ENCODE assay signal across 7 cellular contexts in the genomic region with DNA sequence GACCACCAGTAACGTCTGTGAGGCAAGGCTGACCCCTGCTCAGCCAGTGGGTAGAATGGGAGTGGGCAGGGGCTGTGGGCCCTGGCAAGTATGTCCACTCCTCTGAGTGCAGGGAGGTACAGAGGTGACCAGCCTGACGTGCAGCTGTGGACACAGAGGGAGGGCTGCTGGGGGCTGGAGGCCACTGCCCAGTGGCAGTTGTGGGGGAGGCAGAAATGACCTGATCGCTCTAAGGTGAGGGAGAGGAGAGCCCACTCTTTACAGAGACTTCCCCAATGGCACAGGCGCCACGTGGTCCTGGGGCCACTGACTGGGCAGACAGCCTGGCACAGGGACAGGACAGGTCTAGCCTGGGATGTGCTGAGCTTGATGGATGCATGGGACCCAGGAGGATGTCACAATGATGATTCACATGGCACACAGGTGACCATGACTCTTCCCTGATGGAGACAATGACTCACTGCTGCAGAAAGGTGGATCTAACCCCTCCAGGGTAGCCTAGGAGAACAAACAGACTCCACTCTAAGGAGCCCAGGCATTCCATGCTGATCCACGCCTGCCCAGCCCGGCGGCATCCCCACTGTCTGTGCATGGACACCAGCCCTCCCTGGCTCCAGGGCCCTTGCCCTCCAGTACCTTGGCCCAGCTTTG. TPM values are rescaled to one million over a fixed set of nuclear protein-coding genes. Genes with fewer than 3 reads are reported as not detected.
A peak's percentile ranks its signal among the peaks of the same experiment; 100 is the strongest.
DNase-seq lines count a peak whose midpoint lies in the region; ATAC-seq and TF ChIP-seq lines count a peak whose summit lies in the region.

No MANE protein-coding gene starts in this region.

- no peaks in the 10 kb centered on the region for H3K9me3 ChIP-seq in iPS-20b (ENCODE audit: insufficient read depth, low read depth, low read length)
- H3K9me3 ChIP-seq in suprapubic skin = no peaks in the 10 kb centered on the region

- TF ChIP-seq CTCF in suprapubic skin (IDR thresholded peaks at IDR 0.05) = no peak

- TF ChIP-seq EP300 in suprapubic skin (IDR thresholded peaks at IDR 0.05) = no peak

- 78% methylated on average over 4 of the region's 8 CpGs for WGBS in suprapubic skin

- peak overlapping the region; percentile 80; the same call in 1 of the 2 replicates for H3K9ac ChIP-seq in iPS-20b (ENCODE audit: low read depth, low read length)

- ATAC-seq in HG02884 (IDR thresholded peaks at IDR 0.05; ENCODE audit: unreplicated experiment) (no peak), HG02970 (IDR thresholded peaks at IDR 0.05; ENCODE audit: low FRiP score, unreplicated experiment) (no peak)

- no peak for TF ChIP-seq POLR2A in suprapubic skin (IDR thresholded peaks at IDR 0.05)

- peak overlapping the region; percentile 97 for H3K27ac ChIP-seq in iPS-20b (ENCODE audit: low read length)
- no peak overlapping the region for H3K27ac ChIP-seq in suprapubic skin

- H3K36me3 ChIP-seq in iPS-20b (ENCODE audit: insufficient read depth, low read depth, low read length) (peaks cover 81% of the 10 kb centered on the region), suprapubic skin (peaks cover 19% of the 10 kb centered on the region)

- H3K4me3 ChIP-seq in iPS-20b (ENCODE audit: low read length) (peak overlapping the region; percentile 33; the same call in 1 of the 2 replicates), suprapubic skin (no peak overlapping the region)

- H3K27me3 ChIP-seq in iPS-20b (ENCODE audit: insufficient read depth, low read length) (no peaks in the 10 kb centered on the region), suprapubic skin (no peaks in the 10 kb centered on the region)

- H3K4me1 ChIP-seq in iPS-20b (ENCODE audit: insufficient read depth, low read length) (peaks cover 39% of the 10 kb centered on the region), suprapubic skin (peaks cover 7% of the 10 kb centered on the region)

- peak; percentile 74 for DNase-seq in HT1080 (ENCODE audit: low read depth)
- peak; percentile 13 to 17 for DNase-seq in activated T-cell treated with anti-CD3 and anti-CD28 coated beads, Interleukin-2, amount 50 U/mL, for 48 hours
- peak; percentile 52 to 69 for DNase-seq in suprapubic skin (ENCODE audit: low spot score in 2 of 2)
- DNase-seq in OCI-M2 (lab: John Stamatoyannopoulos, UW; ENCODE audit: unreplicated experiment) = no peak

RNA-seq across cellular contexts. Expression of a gene that starts 7.7 kb away (rescaled TPM):
- total RNA-seq in HT1080 (2014; rRNA removed; shearing (Covaris generic)) = 53.3 and 58.5 TPM in 2 replicates
- polyA plus RNA-seq in HT1080 (2015; cell fraction: cytosol; rRNA removed) = 57.9 and 62.1 TPM in 2 replicates
- 62.2 and 77.1 TPM in 2 replicates for polyA plus RNA-seq in HT1080 (2015; cell fraction: nucleus; rRNA removed)
- 10 to 100 TPM; 11.3 to 21.0 (median 13.8) TPM for total RNA-seq in suprapubic skin
